In the genomic region with DNA sequence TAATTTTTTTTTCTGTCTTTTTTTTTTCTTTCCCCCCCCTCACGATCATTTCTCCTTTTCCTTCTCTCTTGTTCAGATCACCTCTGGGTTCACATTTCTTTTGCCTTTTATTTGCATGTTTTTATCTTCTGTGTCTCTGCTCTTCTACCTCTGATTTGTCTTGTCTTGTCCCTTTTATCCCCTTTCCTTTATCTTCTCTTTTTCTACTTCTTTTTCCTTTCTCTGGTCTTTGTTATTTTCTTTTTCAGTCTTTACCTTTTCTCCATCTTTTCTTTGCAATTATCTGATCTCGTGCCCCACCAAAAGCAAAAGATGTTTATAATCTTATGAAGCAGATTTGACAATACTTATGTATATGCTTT, we compare ENCODE assay signal across 21 cellular contexts.
DNase-seq lines count a peak whose midpoint lies in the region; ATAC-seq and TF ChIP-seq lines count a peak whose summit lies in the region.
"Had no signal": no experiment of that assay in that cellular context is flagged by ENCODE, and none has a peak within 500 bp of the region (broad histone marks: within the 10 kb centered on the region; RNA-seq: fewer than 3 reads in every experiment).

No MANE protein-coding gene starts in this region.

- H3K4me1 Mint-ChIP-seq in CD4-positive, CD25-positive, alpha-beta regulatory T cell = peaks cover 4 to 28% (median 8%) of the 10 kb centered on the region in 4 donors
- H3K4me1 Mint-ChIP-seq in chondrocyte (ENCODE audit: low read depth) = peaks cover 52% of the 10 kb centered on the region
- peaks cover 26% of the 10 kb centered on the region for H3K4me1 Mint-ChIP-seq in activated CD4-positive, alpha-beta T cell treated with anti-CD3 and anti-CD28 coated beads, Interleukin-2, amount 10 ng/mL, durations not matched to agents 7 days and 5 days

- H3K9me3 ChIP-seq in CD4-positive, CD25-positive, alpha-beta regulatory T cell (ENCODE audit: control insufficient read depth in 2 of 2, low read length in 2 of 2) = no peaks in the 10 kb centered on the region
- H3K9me3 ChIP-seq in GM23248 (ENCODE audit: low read depth) (no peaks in the 10 kb centered on the region), smooth muscle cell (replicated peaks; ENCODE audit: low read depth) (no peaks in the 10 kb centered on the region)
- H3K9me3 ChIP-seq: mucosa of descending colon, Peyer's patch, psoas muscle had no signal

- H3K9ac ChIP-seq in GM23248 = no peak overlapping the region
- no peak overlapping the region for H3K9ac ChIP-seq in smooth muscle cell (ENCODE audit: low read depth)

- H3K4me3 Mint-ChIP-seq in CD4-positive, CD25-positive, alpha-beta regulatory T cell = peak overlapping the region in 1 of 4 donors; percentile 3
- no peak overlapping the region for H3K4me3 Mint-ChIP-seq in chondrocyte (ENCODE audit: unreplicated experiment)
- H3K4me3 Mint-ChIP-seq in activated CD4-positive, alpha-beta T cell treated with anti-CD3 and anti-CD28 coated beads, Interleukin-2, amount 10 ng/mL, durations not matched to agents 7 days and 5 days = no peak overlapping the region
- H3K4me3 Mint-ChIP-seq: activated CD4-positive, alpha-beta memory T cell treated with anti-CD3 and anti-CD28 coated beads for 36 hours had no signal

- peaks cover 6% of the 10 kb centered on the region for H3K27me3 ChIP-seq in CD4-positive, CD25-positive, alpha-beta regulatory T cell (ENCODE audit: control insufficient read depth, insufficient read depth, low read length)
- H3K27me3 ChIP-seq in GM23248 (replicated peaks; ENCODE audit: insufficient read depth) = no peaks in the 10 kb centered on the region
- no peaks in the 10 kb centered on the region for H3K27me3 ChIP-seq in smooth muscle cell (ENCODE audit: low read depth)
- H3K27me3 ChIP-seq: cardiac muscle cell, Peyer's patch had no signal

- H3K36me3 Mint-ChIP-seq in CD4-positive, CD25-positive, alpha-beta regulatory T cell = peaks cover 4% of the 10 kb centered on the region
- H3K36me3 Mint-ChIP-seq in chondrocyte (ENCODE audit: low read depth) = no peaks in the 10 kb centered on the region
- H3K36me3 Mint-ChIP-seq in activated CD4-positive, alpha-beta T cell treated with anti-CD3 and anti-CD28 coated beads, Interleukin-2, amount 10 ng/mL, durations not matched to agents 7 days and 5 days (ENCODE audit: low read depth) = peaks cover 11% of the 10 kb centered on the region
- H3K36me3 Mint-ChIP-seq: activated CD4-positive, alpha-beta memory T cell treated with anti-CD3 and anti-CD28 coated beads for 36 hours had no signal

- in situ Hi-C loops in GM23248 (cut with MboI) = no loop called here

- no peaks in the 10 kb centered on the region for H3K9me2 ChIP-seq in GM23248 (ENCODE audit: insufficient read depth)

- H3F3A ChIP-seq in GM23248 (ENCODE audit: insufficient read depth) (peaks cover 9% of the 10 kb centered on the region; the same call in 1 of the 2 replicates), smooth muscle cell (ENCODE audit: low read depth) (no peaks in the 10 kb centered on the region)

- H3K36me3 ChIP-seq in CD4-positive, CD25-positive, alpha-beta regulatory T cell (ENCODE audit: control insufficient read depth, insufficient read depth, low read length) = no peaks in the 10 kb centered on the region
- no peaks in the 10 kb centered on the region for H3K36me3 ChIP-seq in GM23248 (ENCODE audit: low read depth)
- H3K36me3 ChIP-seq in smooth muscle cell (ENCODE audit: low read depth) = no peaks in the 10 kb centered on the region
- H3K36me3 ChIP-seq: cardiac muscle cell, Peyer's patch had no signal

- DNase-seq in CD4-positive, CD25-positive, alpha-beta regulatory T cell = no peak
- no peak for DNase-seq in GM23248
- DNase-seq in chondrocyte (ENCODE audit: low spot score) = no peak
- DNase-seq in smooth muscle cell (lab: John Stamatoyannopoulos, UW; ENCODE audit: unreplicated experiment) = no peak
- no peak for DNase-seq in DMS79 treated with DMSO at 0.1 percent for 48 hours (lab: John Stamatoyannopoulos, UW)
- no peak for DNase-seq in activated CD4-positive, alpha-beta T cell treated with anti-CD3 and anti-CD28 coated beads, Interleukin-2, amount 10 ng/mL, durations not matched to agents 7 days and 5 days
- DNase-seq in activated gamma-delta T cell treated with Interleukin-2 at 50 U/mL for 16 hours = no peak
- DNase-seq: activated CD4-positive, alpha-beta memory T cell treated with anti-CD3 and anti-CD28 coated beads for 36 hours; amygdala; dermis blood vessel endothelial cell; MM.1S; mucosa of descending colon; NCI-H1436 treated with DMSO at 0.1 percent for 48 hours; NCI-H510A treated with DMSO at 0.1 percent for 48 hours; NK-92 treated with Interleukin-12 subunit alpha and Interleukin-12 subunit beta, amount 100 ng/mL, for 24 hours; Peyer's patch; psoas muscle; SIG-M5; stimulated activated CD4-positive, alpha-beta T cell treated with anti-CD3 and anti-CD28 coated beads, Interleukin-1b, Interleukin-23, amount 100 ng/mL, for 48 hours had no signal

- H4K20me1 ChIP-seq in GM23248 (ENCODE audit: insufficient read depth) = no peaks in the 10 kb centered on the region
- H4K20me1 ChIP-seq in smooth muscle cell (ENCODE audit: low read depth) = no peaks in the 10 kb centered on the region

- no peak overlapping the region for H3K27ac ChIP-seq in CD4-positive, CD25-positive, alpha-beta regulatory T cell (ENCODE audit: insufficient read depth, low read length, poor library complexity, severe bottlenecking)
- H3K27ac ChIP-seq in GM23248 = no peak overlapping the region
- no peak overlapping the region for H3K27ac ChIP-seq in smooth muscle cell (ENCODE audit: low read depth)
- H3K27ac ChIP-seq: cardiac muscle cell, Peyer's patch, psoas muscle had no signal

- no peak for ATAC-seq in CD4-positive, CD25-positive, alpha-beta regulatory T cell (ENCODE audit: low read depth in 2 of 2)
- ATAC-seq: mucosa of descending colon had no signal

- 51 to 52% methylated on average over 2 of the region's 2 CpGs for WGBS in GM23248 (ENCODE audit: low coverage in 1 of 2, low lambda C conversion rate in 2 of 2, missing lambda C conversion rate in 2 of 2), 2 experiments
- 90% methylated on average over 2 of the region's 2 CpGs for WGBS in smooth muscle cell (ENCODE audit: low lambda C conversion rate)

- H2AFZ ChIP-seq in GM23248 (peak overlapping the region; percentile 36), smooth muscle cell (ENCODE audit: low read depth) (peak overlapping the region; percentile 14)

- TF ChIP-seq CTCF in chondrocyte (IDR thresholded peaks at IDR 0.05) (no peak), smooth muscle cell (IDR thresholded peaks at IDR 0.05; ENCODE audit: borderline replicate concordance, insufficient read depth, poor library complexity, severe bottlenecking) (no peak)

- H3K27ac Mint-ChIP-seq in CD4-positive, CD25-positive, alpha-beta regulatory T cell = peak overlapping the region in 2 of 3 donors; percentile 32 to 55
- H3K27ac Mint-ChIP-seq in chondrocyte (ENCODE audit: unreplicated experiment) = peak overlapping the region; percentile 73
- no peak overlapping the region for H3K27ac Mint-ChIP-seq in activated CD4-positive, alpha-beta T cell treated with anti-CD3 and anti-CD28 coated beads, Interleukin-2, amount 10 ng/mL, durations not matched to agents 7 days and 5 days
- H3K27ac Mint-ChIP-seq: activated CD4-positive, alpha-beta memory T cell treated with anti-CD3 and anti-CD28 coated beads for 36 hours had no signal

- POLR2A ChIA-PET in activated CD4-positive, alpha-beta T cell treated with anti-CD3 and anti-CD28 coated beads, Interleukin-2, amount 10 ng/mL, durations not matched to agents 7 days and 5 days (lab: Charles Lee) = no interaction called here

- H3K79me2 ChIP-seq in GM23248 (ENCODE audit: insufficient read depth) (no peaks in the 10 kb centered on the region), smooth muscle cell (ENCODE audit: low read depth) (no peaks in the 10 kb centered on the region)

- peaks cover 10% of the 10 kb centered on the region for H3K27me3 Mint-ChIP-seq in CD4-positive, CD25-positive, alpha-beta regulatory T cell
- H3K27me3 Mint-ChIP-seq in chondrocyte (ENCODE audit: low read depth) = no peaks in the 10 kb centered on the region
- H3K27me3 Mint-ChIP-seq in activated CD4-positive, alpha-beta T cell treated with anti-CD3 and anti-CD28 coated beads, Interleukin-2, amount 10 ng/mL, durations not matched to agents 7 days and 5 days = no peaks in the 10 kb centered on the region

- H3K4me2 ChIP-seq in GM23248 (ENCODE audit: unreplicated experiment) (no peak overlapping the region), smooth muscle cell (no peak overlapping the region)

- H3K9me3 Mint-ChIP-seq in CD4-positive, CD25-positive, alpha-beta regulatory T cell = no peaks in the 10 kb centered on the region
- H3K9me3 Mint-ChIP-seq in chondrocyte (ENCODE audit: low read depth) = no peaks in the 10 kb centered on the region
- H3K9me3 Mint-ChIP-seq in activated CD4-positive, alpha-beta T cell treated with anti-CD3 and anti-CD28 coated beads, Interleukin-2, amount 10 ng/mL, durations not matched to agents 7 days and 5 days = no peaks in the 10 kb centered on the region
- H3K9me3 Mint-ChIP-seq: activated CD4-positive, alpha-beta memory T cell treated with anti-CD3 and anti-CD28 coated beads for 36 hours had no signal

- H3K4me3 ChIP-seq in CD4-positive, CD25-positive, alpha-beta regulatory T cell (ENCODE audit: low read depth, low read length) = no peak overlapping the region
- H3K4me3 ChIP-seq in GM23248 (no peak overlapping the region), smooth muscle cell (no peak overlapping the region)
- H3K4me3 ChIP-seq: cardiac muscle cell, lung, mucosa of descending colon, Peyer's patch, psoas muscle had no signal

- CTCF ChIA-PET in activated CD4-positive, alpha-beta T cell treated with anti-CD3 and anti-CD28 coated beads, Interleukin-2, amount 10 ng/mL, durations not matched to agents 7 days and 5 days (lab: Charles Lee) = interaction anchor here (0.6 kb wide), 1 partner anchor 34 kb away, joined by 3 read pairs; no protein-coding TSS in a partner anchor

- H3K4me1 ChIP-seq in CD4-positive, CD25-positive, alpha-beta regulatory T cell (ENCODE audit: control insufficient read depth, insufficient read depth, low read length, poor library complexity, severe bottlenecking) = peaks cover 4% of the 10 kb centered on the region
- H3K4me1 ChIP-seq in GM23248 (ENCODE audit: insufficient read depth) = peaks cover 13% of the 10 kb centered on the region
- no peaks in the 10 kb centered on the region for H3K4me1 ChIP-seq in smooth muscle cell (ENCODE audit: low read depth)
- H3K4me1 ChIP-seq: Peyer's patch, psoas muscle had no signal
